In the genomic region with DNA sequence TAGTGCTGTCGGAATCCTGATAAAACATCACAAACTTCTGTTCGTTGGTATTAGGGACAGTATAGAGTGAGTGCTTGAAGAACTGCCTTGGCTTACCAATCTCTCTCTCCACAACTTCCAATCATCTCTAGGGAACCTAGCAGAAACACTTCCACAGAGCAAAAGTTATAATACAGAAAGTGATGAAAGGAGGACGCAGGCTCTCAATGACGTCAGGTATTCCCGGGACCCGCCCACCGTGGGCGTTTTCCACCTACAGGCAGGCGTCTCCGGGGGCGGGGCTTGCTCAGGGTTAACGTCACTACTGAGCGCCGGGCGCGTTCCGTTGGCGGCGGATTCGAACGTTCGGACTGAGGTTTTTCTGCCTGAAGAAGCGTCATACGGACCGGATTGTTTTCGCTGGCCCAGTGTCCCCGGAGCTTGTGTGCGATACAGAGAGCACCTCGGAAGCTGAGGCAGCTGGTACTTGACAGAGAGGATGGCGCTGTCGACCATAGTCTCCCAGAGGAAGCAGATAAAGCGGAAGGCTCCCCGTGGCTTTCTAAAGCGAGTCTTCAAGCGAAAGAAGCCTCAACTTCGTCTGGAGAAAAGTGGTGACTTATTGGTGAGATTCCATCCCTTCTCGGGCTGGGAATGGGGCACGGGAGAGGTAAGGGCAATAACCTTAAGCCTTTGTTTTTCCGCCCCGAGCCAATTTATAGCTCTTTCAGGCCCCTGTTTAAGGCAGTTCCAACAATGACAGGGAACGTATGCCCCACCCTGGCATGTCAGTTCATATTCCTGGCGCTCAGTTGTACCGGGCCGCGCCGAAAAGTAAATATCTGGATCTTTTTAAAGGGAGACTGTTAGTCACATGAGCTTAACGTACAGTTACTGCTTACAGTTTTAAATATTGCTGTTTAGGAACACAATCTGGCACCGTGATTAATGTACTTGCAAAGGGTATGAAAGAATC, we compare ENCODE assay signal across 1 cellular context.
TF ChIP-seq lines count a peak whose summit lies in the region.

Gene CENPW (plus strand): TSS at position 320 of the 955 bp plus-strand sequence. CDS start 159 bp downstream, at position 479.

TF ChIP-seq in HepG2, 621 proteins besides CTCF, POLR2A, EP300 and RAD21 (continued from another document and continues in another):
- TF ChIP-seq REST (IDR thresholded peaks at IDR 0.05; ENCODE audit: borderline replicate concordance in 1 of 2, low read depth in 1 of 2, low read length in 2 of 2) (peak in 1 of 2 experiments; percentile 43; a peak in 1 of 4 replicates), AFF4 (CRISPR knock-in tag; IDR thresholded peaks at IDR 0.05) (no peak), SP140L (CRISPR knock-in tag; IDR thresholded peaks at IDR 0.05; ENCODE audit: borderline replicate concordance) (peak; percentile 83; the same call in 1 of the 2 replicates), HOXA7 (CRISPR knock-in tag; IDR thresholded peaks at IDR 0.05) (no peak), KLF16 (CRISPR knock-in tag; IDR thresholded peaks at IDR 0.05) (peak; percentile 81 to 89; a peak in 3 of 4 replicates), PHB2 (IDR thresholded peaks at IDR 0.05; ENCODE audit: partially characterized antibody) (no peak), ATF7 (IDR thresholded peaks at IDR 0.05) (peak; percentile 98), ATF7 (CRISPR knock-in tag; IDR thresholded peaks at IDR 0.05) (peak; percentile 95), CHCHD3 (CRISPR knock-in tag; IDR thresholded peaks at IDR 0.05) (no peak), ZSCAN9 (CRISPR knock-in tag; IDR thresholded peaks at IDR 0.05; ENCODE audit: borderline replicate concordance) (peak; percentile 69; the same call in 1 of the 2 replicates), THAP7 (CRISPR knock-in tag; IDR thresholded peaks at IDR 0.05) (0 out of 2 replicates have a peak, but pooled peaks have one; percentile 68), ZNF558 (CRISPR knock-in tag; IDR thresholded peaks at IDR 0.05; ENCODE audit: borderline replicate concordance) (no peak), ZNF598 (CRISPR knock-in tag; IDR thresholded peaks at IDR 0.05; ENCODE audit: borderline replicate concordance) (no peak), KDM6A (CRISPR knock-in tag; IDR thresholded peaks at IDR 0.05; ENCODE audit: low read depth) (no peak), ZNF839 (CRISPR knock-in tag; IDR thresholded peaks at IDR 0.05; ENCODE audit: borderline replicate concordance) (no peak), ZMAT3 (CRISPR knock-in tag; conservative IDR thresholded peaks at IDR 0.05) (no peak; the same call in 1 of the 2 replicates), ZNF33A (CRISPR knock-in tag; IDR thresholded peaks at IDR 0.05; ENCODE audit: borderline replicate concordance) (no peak), SP1 (IDR thresholded peaks at IDR 0.05) (no peak), SP1 (CRISPR knock-in tag; IDR thresholded peaks at IDR 0.05) (peak; percentile 97), STAG1 (CRISPR knock-in tag; IDR thresholded peaks at IDR 0.05) (no peak), RXRB (CRISPR knock-in tag; IDR thresholded peaks at IDR 0.05; ENCODE audit: borderline replicate concordance) (peak; percentile 48; the same call in 1 of the 2 replicates), ARID3A (IDR thresholded peaks at IDR 0.05; ENCODE audit: low read depth, low read length) (no peak), ZFP91 (CRISPR knock-in tag; IDR thresholded peaks at IDR 0.05; ENCODE audit: borderline replicate concordance) (peak; percentile 74; the same call in 1 of the 2 replicates), SOX6 (IDR thresholded peaks at IDR 0.05) (no peak), SOX6 (CRISPR knock-in tag; IDR thresholded peaks at IDR 0.05) (peak; percentile 60; the same call in 1 of the 2 replicates), MED1 (CRISPR knock-in tag; IDR thresholded peaks at IDR 0.05) (peak; percentile 65), HIC2 (CRISPR knock-in tag; IDR thresholded peaks at IDR 0.05; ENCODE audit: low read depth) (no peak), ZNF24 (IDR thresholded peaks at IDR 0.05) (no peak), SMARCE1 (IDR thresholded peaks at IDR 0.05; ENCODE audit: borderline replicate concordance) (no peak), CENPT (CRISPR knock-in tag; IDR thresholded peaks at IDR 0.05; ENCODE audit: low read depth) (no peak)
- TF ChIP-seq, protein P1, sequence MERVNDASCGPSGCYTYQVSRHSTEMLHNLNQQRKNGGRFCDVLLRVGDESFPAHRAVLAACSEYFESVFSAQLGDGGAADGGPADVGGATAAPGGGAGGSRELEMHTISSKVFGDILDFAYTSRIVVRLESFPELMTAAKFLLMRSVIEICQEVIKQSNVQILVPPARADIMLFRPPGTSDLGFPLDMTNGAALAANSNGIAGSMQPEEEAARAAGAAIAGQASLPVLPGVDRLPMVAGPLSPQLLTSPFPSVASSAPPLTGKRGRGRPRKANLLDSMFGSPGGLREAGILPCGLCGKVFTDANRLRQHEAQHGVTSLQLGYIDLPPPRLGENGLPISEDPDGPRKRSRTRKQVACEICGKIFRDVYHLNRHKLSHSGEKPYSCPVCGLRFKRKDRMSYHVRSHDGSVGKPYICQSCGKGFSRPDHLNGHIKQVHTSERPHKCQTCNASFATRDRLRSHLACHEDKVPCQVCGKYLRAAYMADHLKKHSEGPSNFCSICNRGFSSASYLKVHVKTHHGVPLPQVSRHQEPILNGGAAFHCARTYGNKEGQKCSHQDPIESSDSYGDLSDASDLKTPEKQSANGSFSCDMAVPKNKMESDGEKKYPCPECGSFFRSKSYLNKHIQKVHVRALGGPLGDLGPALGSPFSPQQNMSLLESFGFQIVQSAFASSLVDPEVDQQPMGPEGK (CRISPR knock-in tag; IDR thresholded peaks at IDR 0.05) = 0 out of 2 replicates have a peak, but pooled peaks have one; percentile 30
- TF ChIP-seq, protein P2, sequence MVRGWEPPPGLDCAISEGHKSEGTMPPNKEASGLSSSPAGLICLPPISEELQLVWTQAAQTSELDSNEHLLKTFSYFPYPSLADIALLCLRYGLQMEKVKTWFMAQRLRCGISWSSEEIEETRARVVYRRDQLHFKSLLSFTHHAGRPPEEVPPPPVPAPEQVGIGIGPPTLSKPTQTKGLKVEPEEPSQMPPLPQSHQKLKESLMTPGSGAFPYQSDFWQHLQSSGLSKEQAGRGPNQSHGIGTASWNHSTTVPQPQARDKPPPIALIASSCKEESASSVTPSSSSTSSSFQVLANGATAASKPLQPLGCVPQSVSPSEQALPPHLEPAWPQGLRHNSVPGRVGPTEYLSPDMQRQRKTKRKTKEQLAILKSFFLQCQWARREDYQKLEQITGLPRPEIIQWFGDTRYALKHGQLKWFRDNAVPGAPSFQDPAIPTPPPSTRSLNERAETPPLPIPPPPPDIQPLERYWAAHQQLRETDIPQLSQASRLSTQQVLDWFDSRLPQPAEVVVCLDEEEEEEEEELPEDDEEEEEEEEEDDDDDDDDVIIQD (CRISPR knock-in tag; IDR thresholded peaks at IDR 0.05; ENCODE audit: low read depth) = peak; percentile 97
- TF ChIP-seq, protein P3, sequence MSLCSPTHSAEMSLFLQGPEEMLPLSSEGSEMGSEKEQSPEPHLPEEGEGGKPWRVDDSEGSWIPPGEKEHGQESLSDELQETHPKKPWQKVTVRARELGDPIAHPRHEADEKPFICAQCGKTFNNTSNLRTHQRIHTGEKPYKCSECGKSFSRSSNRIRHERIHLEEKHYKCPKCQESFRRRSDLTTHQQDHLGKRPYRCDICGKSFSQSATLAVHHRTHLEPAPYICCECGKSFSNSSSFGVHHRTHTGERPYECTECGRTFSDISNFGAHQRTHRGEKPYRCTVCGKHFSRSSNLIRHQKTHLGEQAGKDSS (CRISPR knock-in tag; IDR thresholded peaks at IDR 0.05; ENCODE audit: borderline replicate concordance, low read depth) = no peak
